ENCODE assay signal across 10 cellular contexts in genomic region chr18:37565985-37566478, GRCh38. TPM values are rescaled to one million over a fixed set of nuclear protein-coding genes. Genes with fewer than 3 reads are reported as not detected.
DNase-seq lines count a peak whose midpoint lies in the region; ATAC-seq, FAIRE-seq and TF ChIP-seq lines count a peak whose summit lies in the region.
"Had no signal": no experiment of that assay in that cellular context is flagged by ENCODE, and none has a peak within 500 bp of the region (broad histone marks: within the 10 kb centered on the region; RNA-seq: fewer than 3 reads in every experiment).

No MANE protein-coding gene starts in this region.

- TF ChIP-seq RAD21 in H1 (IDR thresholded peaks at IDR 0.05 in 1 of 2, conservative IDR thresholded peaks at IDR 0.05 in 1 of 2; ENCODE audit: low read depth in 2 of 2, low read length in 2 of 2) = no peak

- H3K23me2 ChIP-seq in H1 (ENCODE audit: low read depth, low read length) = peaks cover 15% of the 10 kb centered on the region

- H2BK20ac ChIP-seq in H1 (ENCODE audit: low read length) = no peak overlapping the region

- POLR2A ChIA-PET in H1 (lab: Charles Lee; ENCODE audit: partially characterized antibody) = interaction anchor here (0.6 to 2.3 kb wide), 8 partner anchors 11 to 1366 kb away, joined by 3 to 21 read pairs (median 4); no protein-coding TSS in a partner anchor
- POLR2A ChIA-PET in activated CD4-positive, alpha-beta memory T cell treated with anti-CD3 and anti-CD28 coated beads for 36 hours (lab: Charles Lee) = no interaction called here

- no peak overlapping the region for H2BK5ac ChIP-seq in H1 (ENCODE audit: low read depth, low read length)

- H3K27me3 Mint-ChIP-seq in activated CD4-positive, alpha-beta memory T cell treated with anti-CD3 and anti-CD28 coated beads for 36 hours = peaks cover 63% of the 10 kb centered on the region

- peaks cover 0 to 4% (median 0%) of the 10 kb centered on the region in 4 experiments; a peak in 1 of 8 replicates for H3K36me3 ChIP-seq in H1 (ENCODE audit: control insufficient read depth in 2 of 4, insufficient read depth in 4 of 4, low read length in 3 of 4)
- H3K36me3 ChIP-seq in mesodermal cell (ENCODE audit: control insufficient read depth, insufficient read depth, low read length) = no peaks in the 10 kb centered on the region
- no peaks in the 10 kb centered on the region for H3K36me3 ChIP-seq in uterus

- no peaks in the 10 kb centered on the region for H3K9me3 Mint-ChIP-seq in activated CD4-positive, alpha-beta memory T cell treated with anti-CD3 and anti-CD28 coated beads for 36 hours

- peaks cover 4 to 5% of the 10 kb centered on the region in 2 experiments for H4K20me1 ChIP-seq in H1 (replicated peaks in 1 of 2; ENCODE audit: control insufficient read depth in 1 of 2, insufficient read depth in 2 of 2, low read length in 2 of 2)

- TF ChIP-seq POLR2A in H1 (IDR thresholded peaks at IDR 0.05; ENCODE audit: control extremely low read depth in 1 of 2, low read depth in 2 of 2, low read length in 2 of 2) (peak; percentile 80 to 87; a peak in 2 of 3 replicates), uterus (IDR thresholded peaks at IDR 0.05) (no peak)

- intact Hi-C loops in uterus (cut with DNase I; ENCODE audit: low total_unique reads) = no loop called here
- intact Hi-C loops in activated CD4-positive, alpha-beta memory T cell treated with anti-CD3 and anti-CD28 coated beads for 36 hours (cut with micrococcal nuclease) = no loop called here

- H3K23ac ChIP-seq in H1 (ENCODE audit: insufficient read length) = no peak overlapping the region

- no peak overlapping the region for H3K18ac ChIP-seq in H1 (ENCODE audit: extremely low read depth, low read length)

- H4K8ac ChIP-seq in H1 (ENCODE audit: extremely low read depth, insufficient read depth, low read length) = no peak overlapping the region

- H2BK15ac ChIP-seq in H1 (ENCODE audit: low read length) = no peak overlapping the region

- H3K4me3 ChIP-seq in H1 (ENCODE audit: extremely low read depth in 1 of 4, insufficient read depth in 2 of 4, low read depth in 3 of 4, low read length in 4 of 4) (peak overlapping the region; percentile 84 to 87 (median 86)), mesodermal cell (ENCODE audit: extremely low read depth, insufficient read depth, low read length, poor library complexity, severe bottlenecking) (peak overlapping the region; percentile 56), uterus (peak overlapping the region; percentile 22 to 23)
- H3K4me3 ChIP-seq: lung had no signal

- H3K4me3 Mint-ChIP-seq in activated CD4-positive, alpha-beta memory T cell treated with anti-CD3 and anti-CD28 coated beads for 36 hours = no peak overlapping the region

- CTCF ChIA-PET in H1 (lab: Charles Lee; ENCODE audit: partially characterized antibody) = interaction anchor here (0.6 to 2.0 kb wide), 3 partner anchors 12 to 624 kb away, joined by 3 to 7 read pairs (median 5); no protein-coding TSS in a partner anchor
- CTCF ChIA-PET in activated CD4-positive, alpha-beta memory T cell treated with anti-CD3 and anti-CD28 coated beads for 36 hours (lab: Charles Lee) = no interaction called here

- no peak for FAIRE-seq in H1 (lab: Jason Lieb, UNC)

- H3K56ac ChIP-seq in H1 (replicated peaks; ENCODE audit: insufficient read length, low read depth, low read length) = no peak overlapping the region

- no peak overlapping the region for H2BK120ac ChIP-seq in H1 (replicated peaks; ENCODE audit: low read depth, low read length)

- 0 out of 2 replicates have a peak overlapping the region, but pooled peaks have one; percentile 98 for H2AFZ ChIP-seq in H1 (ENCODE audit: low read length)

- DNase-seq in EH (ENCODE audit: low read depth) (peak; percentile 48), NCI-H460 (ENCODE audit: extremely low read depth, low read depth) (peak; percentile 22), H1 (ENCODE audit: low read depth in 1 of 2, low spot score in 2 of 2) (peak in 1 of 2 experiments; percentile 83), uterus (no peak), HCEC 1CT (no peak)
- DNase-seq in activated CD4-positive, alpha-beta memory T cell treated with anti-CD3 and anti-CD28 coated beads for 36 hours = no peak

- H3K27me3 ChIP-seq in H1 (replicated peaks in 1 of 4; ENCODE audit: control insufficient read depth in 3 of 4, extremely low read depth in 1 of 4, insufficient read depth in 3 of 4, low read length in 3 of 4) (peaks cover 37 to 72% (median 66%) of the 10 kb centered on the region in 4 experiments), uterus (peaks cover 9 to 20% of the 10 kb centered on the region in 2 donors)

- no peak overlapping the region for H2BK12ac ChIP-seq in H1 (ENCODE audit: low read depth, low read length)

- peaks cover 12% of the 10 kb centered on the region for H3K4me1 Mint-ChIP-seq in activated CD4-positive, alpha-beta memory T cell treated with anti-CD3 and anti-CD28 coated beads for 36 hours (ENCODE audit: low read depth)

- no peak overlapping the region for H3K14ac ChIP-seq in H1 (ENCODE audit: insufficient read length)

- no peak for TF ChIP-seq EP300 in H1 (IDR thresholded peaks at IDR 0.05; ENCODE audit: borderline replicate concordance in 1 of 2, low read depth in 2 of 2, low read length in 2 of 2)

- H3K9ac ChIP-seq in H1 (replicated peaks in 1 of 4; ENCODE audit: extremely low read depth in 1 of 4, low read depth in 3 of 4, low read length in 3 of 4) = no peak overlapping the region

- no peak for ATAC-seq in HG03135 (IDR thresholded peaks at IDR 0.05; ENCODE audit: unreplicated experiment)

- no peak overlapping the region for H2AK5ac ChIP-seq in H1 (ENCODE audit: low read depth, low read length)

- no peak for TF ChIP-seq CTCF in H1 (IDR thresholded peaks at IDR 0.05; ENCODE audit: control extremely low read depth in 1 of 3, insufficient read depth in 1 of 3, low read depth in 1 of 3, low read length in 3 of 3)
- TF ChIP-seq CTCF in uterus (IDR thresholded peaks at IDR 0.05) = no peak

- no peaks in the 10 kb centered on the region for H3K79me1 ChIP-seq in H1 (ENCODE audit: low read depth, low read length)

- H4K91ac ChIP-seq in H1 (replicated peaks; ENCODE audit: insufficient read length, low read length) = no peak overlapping the region

- H3K9me3 ChIP-seq in H1 (ENCODE audit: insufficient read depth in 2 of 2, low read depth in 1 of 2, low read length in 1 of 2) (no peaks in the 10 kb centered on the region), mesodermal cell (ENCODE audit: control insufficient read depth, low read length) (no peaks in the 10 kb centered on the region), uterus (no peaks in the 10 kb centered on the region)

- H3K4ac ChIP-seq in H1 (replicated peaks; ENCODE audit: insufficient read length, low read depth, low read length) = no peak overlapping the region

- peak overlapping the region; percentile 99 to 100 for H3K4me2 ChIP-seq in H1 (ENCODE audit: insufficient read depth in 1 of 2, low read depth in 2 of 2, low read length in 2 of 2)

- H3K36me3 Mint-ChIP-seq in activated CD4-positive, alpha-beta memory T cell treated with anti-CD3 and anti-CD28 coated beads for 36 hours = no peaks in the 10 kb centered on the region

- H3K4me1 ChIP-seq in H1 (replicated peaks in 1 of 4; ENCODE audit: control insufficient read depth in 3 of 4, insufficient read depth in 4 of 4, low read length in 3 of 4) (peaks cover 0 to 12% (median 3%) of the 10 kb centered on the region in 4 experiments; a peak in 4 of 7 replicates), mesodermal cell (ENCODE audit: control insufficient read depth, insufficient read depth, low read length, poor library complexity, severe bottlenecking) (peaks cover 8% of the 10 kb centered on the region), uterus (peaks cover 0 to 17% of the 10 kb centered on the region in 2 donors)

- WGBS in H1 (ENCODE audit: extremely low coverage in 1 of 2, insufficient coverage in 1 of 2, insufficient read length in 1 of 2, insufficient replicate concordance in 2 of 2, low coverage in 1 of 2, low lambda C conversion rate in 2 of 2, missing lambda C conversion rate in 1 of 2), 2 experiments = 6% methylated on average over 3 of the region's 49 CpGs; no CpG with 5 or more reads in 1 of the 2 experiments
- WGBS in mesodermal cell (ENCODE audit: insufficient coverage in 2 of 2), 2 experiments = 0% methylated on average over 20 to 42 of the region's 49 CpGs

- H4K5ac ChIP-seq in H1 (ENCODE audit: insufficient read length, low read depth, low read length) = no peak overlapping the region

- H3K27ac Mint-ChIP-seq in activated CD4-positive, alpha-beta memory T cell treated with anti-CD3 and anti-CD28 coated beads for 36 hours = no peak overlapping the region

- H3K79me2 ChIP-seq in H1 (ENCODE audit: control insufficient read depth in 1 of 2, insufficient read depth in 2 of 2, low read length in 2 of 2) = no peaks in the 10 kb centered on the region

- H3K27ac ChIP-seq in H1 (ENCODE audit: low read depth, low read length) (no peak overlapping the region), mesodermal cell (ENCODE audit: low read depth, low read length, severe bottlenecking) (no peak overlapping the region), uterus (no peak overlapping the region)

TF ChIP-seq in H1, 55 proteins besides CTCF, POLR2A, EP300 and RAD21 (continues in another document):
- TF ChIP-seq TEAD4 (IDR thresholded peaks at IDR 0.05; ENCODE audit: low read depth, low read length) = no peak
- peak; percentile 94 for TF ChIP-seq TBP (IDR thresholded peaks at IDR 0.05; ENCODE audit: low read depth, low read length)
- TF ChIP-seq RXRA (IDR thresholded peaks at IDR 0.05; ENCODE audit: insufficient read depth, low read depth, low read length) = no peak
- no peak for TF ChIP-seq CHD1 (IDR thresholded peaks at IDR 0.05; ENCODE audit: low read depth, low read length)
- no peak for TF ChIP-seq NRF1 (IDR thresholded peaks at IDR 0.05; ENCODE audit: low read depth, low read length)
- peak; percentile 91 for TF ChIP-seq TAF1 (IDR thresholded peaks at IDR 0.05; ENCODE audit: low read depth, low read length)
- peak; percentile 96 for TF ChIP-seq GTF2F1 (IDR thresholded peaks at IDR 0.05; ENCODE audit: borderline replicate concordance, low read depth, low read length)

RNA-seq across cellular contexts. Expression of gene CELF4, which starts 0.4 kb away (rescaled TPM):
- 0.15 TPM in 1 of 2 replicates, not detected in the other for total RNA-seq in NCI-H460 (2014; rRNA removed; shearing (Covaris generic))
- not detected in 2 replicates for polyA plus RNA-seq in NCI-H460 (2014; cell fraction: nucleus; rRNA removed)
- 3.3 and 3.4 TPM in 2 replicates for total RNA-seq in H1 (2021; fragmentation: NEBNext Ultra II Directional; extraction: Animal tissue kit (Norgen Biotek cat#: 25700))
- 1.6 and 2.8 TPM in 2 replicates for polyA plus RNA-seq in H1 (2011; rRNA removed)
- 1.6 TPM for polyA plus RNA-seq in H1 (2011; cell fraction: cytosol; rRNA removed)
- polyA plus RNA-seq in H1 (2011; cell fraction: nucleus; rRNA removed) = 4.1 TPM
- 1.6 to 3.7 TPM (median 2.9 TPM) in 4 replicates for polyA plus RNA-seq in H1 (2012, experiment 1 of 2)
- polyA plus RNA-seq in H1 (2012, experiment 2 of 2) = 1.5 TPM
- polyA plus RNA-seq in H1 (2013, experiment 1 of 2) = 11.9 TPM
- 11.2 TPM for polyA plus RNA-seq in H1 (2013, experiment 2 of 2)
- polyA minus RNA-seq in H1 (2011; rRNA and poly(A)+ RNA removed) = 0.63 and 0.93 TPM in 2 replicates
- polyA minus RNA-seq in H1 (2011; cell fraction: cytosol; rRNA and poly(A)+ RNA removed) = 1.4 TPM
- polyA minus RNA-seq in H1 (2011; cell fraction: nucleus; rRNA and poly(A)+ RNA removed) = 5.7 TPM
- 1.8 TPM for polyA plus RNA-seq in mesodermal cell (2013, experiment 1 of 2)
- polyA plus RNA-seq in mesodermal cell (2013, experiment 2 of 2) = 1.4 TPM
- total RNA-seq in uterus = 1 to 10 TPM in 1 of 4 donors, under 1 TPM in 1, not detected in 2; 0.18 to 1.7 TPM
- not detected for total RNA-seq in activated CD4-positive, alpha-beta memory T cell treated with anti-CD3 and anti-CD28 coated beads for 36 hours
- total RNA-seq: HT1080 had no signal

Comparison
In these comparisons a context has a peak if more than half of its experiments do, and no peak if none do; other contexts are left out.
1. DNase-seq: peak in EH (single experiment) and NCI-H460 (single experiment); none in uterus (0 of 2), activated CD4-positive, alpha-beta memory T cell treated with anti-CD3 and anti-CD28 coated beads for 36 hours (single experiment) and HCEC 1CT (single experiment).
2. H3K4me3 ChIP-seq: peak in every context shown above with its lines; median percentile 86 in H1; 56 in mesodermal cell; 22 in uterus.
3. POLR2A ChIP-seq: peak in H1 (2 of 2); none in uterus (0 of 2).